8 cellular contexts compared by ENCODE assay signal in the genomic region with DNA sequence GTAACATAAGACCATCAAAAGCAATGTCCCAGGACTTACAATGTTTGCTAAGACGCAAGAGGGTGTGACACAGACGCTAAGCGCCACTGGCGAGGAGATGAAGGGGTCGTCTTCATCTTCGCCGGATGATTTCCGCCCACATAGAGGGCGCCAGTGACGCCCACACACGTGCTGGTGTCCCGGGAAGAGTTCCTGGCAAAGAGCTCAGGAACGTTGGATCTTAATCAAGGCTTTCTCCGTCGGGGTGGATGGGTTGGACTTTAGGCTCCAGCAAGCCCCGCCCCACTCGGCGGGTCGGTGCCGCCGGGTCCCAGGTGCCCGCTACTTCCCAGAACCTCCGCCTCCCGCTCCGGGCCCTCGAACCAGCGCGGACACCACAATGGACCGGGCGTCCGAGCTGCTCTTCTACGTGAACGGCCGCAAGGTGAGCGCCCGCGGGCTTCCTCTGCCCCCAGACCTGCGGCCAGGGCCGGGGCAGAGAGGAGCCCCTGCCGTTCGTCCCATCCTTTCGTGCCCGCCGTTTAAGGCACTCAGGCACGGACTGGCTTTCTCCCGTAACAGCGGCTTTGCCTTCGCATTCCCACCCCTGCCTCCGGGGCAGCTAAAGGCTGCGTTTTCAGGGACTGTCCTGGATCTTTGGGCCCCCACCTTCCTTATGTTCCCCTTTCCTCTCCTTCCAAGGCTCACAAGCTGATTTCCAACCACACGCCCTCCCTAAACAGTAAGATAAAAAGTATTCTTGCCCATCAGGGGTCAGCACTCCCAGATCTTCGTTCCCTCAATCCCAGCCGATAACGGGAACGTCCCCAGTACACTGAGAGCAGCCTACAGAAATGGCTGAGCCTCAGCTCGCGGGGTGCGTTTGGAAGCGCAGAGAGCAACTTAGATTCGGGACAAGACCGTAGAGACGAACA. TPM values are rescaled to one million over a fixed set of nuclear protein-coding genes. Genes with fewer than 3 reads are reported as not detected.
DNase-seq lines count a peak whose midpoint lies in the region; ATAC-seq and TF ChIP-seq lines count a peak whose summit lies in the region.

A gene (plus strand): TSS at position 285 of the 914 bp plus-strand sequence. CDS start 95 bp downstream, at position 380.

- peak; percentile 50 for DNase-seq in DMS114 treated with DMSO at 0.1 percent for 48 hours (lab: John Stamatoyannopoulos, UW; ENCODE audit: unreplicated experiment)
- no peak for DNase-seq in HT1080 (ENCODE audit: low read depth)
- DNase-seq in activated effector memory CD4-positive, alpha-beta T cell treated with anti-CD3 and anti-CD28 coated beads, Interleukin-2, amount 50 U/mL, for 16 hours, result peak; percentile 68
- DNase-seq in neural crest cell (ENCODE audit: low read depth, low spot score), result peak; percentile 44
- no peak for DNase-seq in cortex of kidney (lab: John Stamatoyannopoulos, UW)

- ATAC-seq in gastroesophageal sphincter (peak; percentile 87), GM18870 (IDR thresholded peaks at IDR 0.05; ENCODE audit: unreplicated experiment) (no peak), GM21515 (IDR thresholded peaks at IDR 0.05; ENCODE audit: unreplicated experiment) (no peak)

- peak within 1 kb of the TSS; percentile 27 to 65 for H3K4me3 ChIP-seq in gastroesophageal sphincter

- H3K36me3 ChIP-seq in gastroesophageal sphincter, result no peaks in the 10 kb centered on the region

- no peak within 1 kb of the TSS for H3K27ac Mint-ChIP-seq in neural crest cell (ENCODE audit: unreplicated experiment)

- no peaks in the 10 kb centered on the region for H3K9me3 ChIP-seq in gastroesophageal sphincter

- no peaks in the 10 kb centered on the region for H3K27me3 ChIP-seq in gastroesophageal sphincter

- no peak for TF ChIP-seq EP300 in gastroesophageal sphincter (IDR thresholded peaks at IDR 0.05)

- no peaks in the 10 kb centered on the region for H3K36me3 Mint-ChIP-seq in neural crest cell (ENCODE audit: low read depth)

- H3K27ac ChIP-seq in gastroesophageal sphincter, result peak within 1 kb of the TSS in 3 of 4 donors; percentile 72 to 87 (median 80)

- H3K9me3 Mint-ChIP-seq in neural crest cell, result no peaks in the 10 kb centered on the region

- H3K4me3 Mint-ChIP-seq in neural crest cell, result peak within 1 kb of the TSS; percentile 82

- WGBS in gastroesophageal sphincter (ENCODE audit: low coverage in 1 of 2), 2 donors, result 0 to 3% methylated on average over 6 to 17 of the region's 62 CpGs

- H3K27me3 Mint-ChIP-seq in neural crest cell (ENCODE audit: low read depth), result peaks cover 18% of the 10 kb centered on the region

- TF ChIP-seq CTCF in gastroesophageal sphincter (IDR thresholded peaks at IDR 0.05), result no peak
- TF ChIP-seq CTCF in neural crest cell (conservative IDR thresholded peaks at IDR 0.05), result no peak

- peaks cover 0 to 18% (median 0%) of the 10 kb centered on the region in 3 donors for H3K4me1 ChIP-seq in gastroesophageal sphincter

- peak; percentile 17 to 43 for TF ChIP-seq POLR2A in gastroesophageal sphincter (IDR thresholded peaks at IDR 0.05)

- peaks cover 14% of the 10 kb centered on the region for H3K4me1 Mint-ChIP-seq in neural crest cell

RNA-seq across cellular contexts. Expression of the gene that starts here (rescaled TPM):
- 27.6 and 30.8 TPM in 2 replicates for total RNA-seq in HT1080 (2014; rRNA removed; shearing (Covaris generic))
- polyA plus RNA-seq in HT1080 (2015; cell fraction: cytosol; rRNA removed), result 21.6 and 22.0 TPM in 2 replicates
- polyA plus RNA-seq in HT1080 (2015; cell fraction: nucleus; rRNA removed), result 25.8 and 26.2 TPM in 2 replicates
- total RNA-seq in gastroesophageal sphincter (100 to 1,000 TPM in 2 of 4 donors, 10 to 100 TPM in 2; 36.7 to 125 (median 85.6) TPM), neural crest cell (2.8 and 4.3 TPM in 2 replicates)

Comparison
In these comparisons a context has a peak if more than half of its experiments do, and no peak if none do; other contexts are left out.
1. DNase-seq: peak in DMS114 treated with DMSO at 0.1 percent for 48 hours (single experiment), activated effector memory CD4-positive, alpha-beta T cell treated with anti-CD3 and anti-CD28 coated beads, Interleukin-2, amount 50 U/mL, for 16 hours (single experiment) and neural crest cell (single experiment); none in HT1080 (single experiment) and cortex of kidney (single experiment).